ENCODE assay signal across 9 cellular contexts in the genomic region with DNA sequence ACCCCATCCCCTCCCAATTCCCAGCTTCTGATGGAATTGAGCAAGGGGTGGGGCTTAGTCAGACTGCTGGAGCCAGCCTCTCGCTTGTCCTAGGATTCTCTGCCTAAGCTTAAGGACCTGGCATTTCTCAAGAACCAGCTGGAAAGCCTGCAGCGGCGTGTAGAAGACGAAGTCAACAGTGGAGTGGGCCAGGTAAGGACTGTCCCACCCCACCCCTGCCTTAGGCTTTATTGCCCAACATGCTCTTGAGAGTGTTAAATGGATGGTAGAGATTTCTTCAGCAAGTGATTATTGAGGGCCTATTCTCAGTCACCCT. TPM values are rescaled to one million over a fixed set of nuclear protein-coding genes. Genes with fewer than 3 reads are reported as not detected.
DNase-seq lines count a peak whose midpoint lies in the region; ATAC-seq and TF ChIP-seq lines count a peak whose summit lies in the region.
"Had no signal": no experiment of that assay in that cellular context is flagged by ENCODE, and none has a peak within 500 bp of the region (broad histone marks: within the 10 kb centered on the region; RNA-seq: fewer than 3 reads in every experiment).

No MANE protein-coding gene starts in this region.

- intact Hi-C loops in MCF 10A (cut with micrococcal nuclease) (no loop called here), mucosa of descending colon (cut with DNase I, micrococcal nuclease) (loop anchor here in 1 of 2 donors (10.0 kb wide), 1 partner anchor 69 kb away; a partner anchor contains a TSS)

- H3K4me3 ChIP-seq in HUES64 (ENCODE audit: low read length), result peak overlapping the region; percentile 93
- peak overlapping the region; percentile 28 for H3K4me3 ChIP-seq in mucosa of stomach (ENCODE audit: low read length)
- no peak overlapping the region for H3K4me3 ChIP-seq in mucosa of descending colon

- DNase-seq in AG08396 (ENCODE audit: low spot score) (peak; percentile 24), MCF 10A (ENCODE audit: unreplicated experiment) (peak; percentile 70), mucosa of descending colon (no peak), globus pallidus (ENCODE audit: low spot score) (no peak), anterior cingulate cortex (lab: John Stamatoyannopoulos, UW) (no peak)

- H3K4me3 Mint-ChIP-seq in MCF 10A (ENCODE audit: unreplicated experiment), result peak overlapping the region; percentile 84

- peaks cover 24% of the 10 kb centered on the region for H3K36me3 Mint-ChIP-seq in MCF 10A (ENCODE audit: insufficient read depth, unreplicated experiment)

- no peak overlapping the region for H3K27ac ChIP-seq in HUES64 (ENCODE audit: low read depth, low read length)

- peaks cover 22% of the 10 kb centered on the region for H3K4me1 Mint-ChIP-seq in MCF 10A (ENCODE audit: insufficient read depth, unreplicated experiment)

- peaks cover 24% of the 10 kb centered on the region for H3K36me3 ChIP-seq in HUES64 (ENCODE audit: insufficient read depth, low read length)
- H3K36me3 ChIP-seq in mucosa of stomach (ENCODE audit: control insufficient read depth, insufficient read depth, low read length), result no peaks in the 10 kb centered on the region
- H3K36me3 ChIP-seq in mucosa of descending colon (ENCODE audit: low read depth), result peaks cover 6% of the 10 kb centered on the region

- H3K4me1 ChIP-seq in HUES64 (ENCODE audit: insufficient read depth, low read length) (peaks cover 5% of the 10 kb centered on the region; the same call in 1 of the 2 replicates), mucosa of stomach (ENCODE audit: control insufficient read depth, insufficient read depth, low read length) (peaks cover 21% of the 10 kb centered on the region), mucosa of descending colon (ENCODE audit: low read depth) (peaks cover 22% of the 10 kb centered on the region)

- no peaks in the 10 kb centered on the region for H3K27me3 Mint-ChIP-seq in MCF 10A (ENCODE audit: insufficient read depth, unreplicated experiment)

- H3K9me3 ChIP-seq in HUES64 (ENCODE audit: insufficient read depth, low read depth, low read length), result no peaks in the 10 kb centered on the region
- H3K9me3 ChIP-seq in mucosa of stomach (ENCODE audit: control insufficient read depth, low read length), result no peaks in the 10 kb centered on the region
- no peaks in the 10 kb centered on the region for H3K9me3 ChIP-seq in mucosa of descending colon

- POLR2A ChIA-PET in MCF 10A (lab: Yijun Ruan, JAX), result interaction anchor here (0.5 to 12.0 kb wide), 38 partner anchors 8 to 1248 kb away, joined by 3 to 188 read pairs (median 5); a partner anchor contains a TSS

- CTCF ChIA-PET in MCF 10A (lab: Yijun Ruan, JAX), result interaction anchor here (0.7 to 4.3 kb wide), 17 partner anchors 9 to 214 kb away, joined by 3 to 28 read pairs (median 4); a partner anchor contains a TSS

- 83% methylated on average over 4 of the region's 4 CpGs for whole genome bisulfite sequencing in HUES64

- H3K9ac ChIP-seq in HUES64 (ENCODE audit: low read depth, low read length) (0 out of 2 replicates have a peak overlapping the region, but pooled peaks have one; percentile 79), mucosa of stomach (ENCODE audit: low read length) (peak overlapping the region; percentile 69)

- no peak for ATAC-seq in mucosa of descending colon
- no peak for ATAC-seq in GM21447 (IDR thresholded peaks at IDR 0.05; ENCODE audit: unreplicated experiment)

- TF ChIP-seq CTCF in MCF 10A (IDR thresholded peaks at IDR 0.05; ENCODE audit: unreplicated experiment), result no peak
- TF ChIP-seq CTCF in mucosa of descending colon (IDR thresholded peaks at IDR 0.05), result no peak

- no TSS peak for BruUV-seq in MCF 10A (replicated peaks; lab: Mats Ljungman, UMichigan)

- H3K27ac Mint-ChIP-seq in MCF 10A (ENCODE audit: low read depth, unreplicated experiment), result peak overlapping the region; percentile 95

- H3K27me3 ChIP-seq in HUES64 (ENCODE audit: insufficient read depth, low read length) (no peaks in the 10 kb centered on the region), mucosa of stomach (ENCODE audit: control insufficient read depth, insufficient read depth, low read length) (no peaks in the 10 kb centered on the region)

- no peaks in the 10 kb centered on the region for H3K9me3 Mint-ChIP-seq in MCF 10A (ENCODE audit: unreplicated experiment)

RNA-seq across cellular contexts. Expression of a gene that starts 1.1 kb away (rescaled TPM):
- polyA plus RNA-seq in HUES64 (2013, experiment 1 of 2), result 65.3 TPM
- polyA plus RNA-seq in HUES64 (2013, experiment 2 of 2), result 60.4 TPM
- 84.0 and 119 TPM in 2 replicates for total RNA-seq in MCF 10A (2022)
- total RNA-seq in mucosa of descending colon, result 10 to 100 TPM; 65.5 to 96.9 (median 93.8) TPM

RNA-seq across cellular contexts. Expression of a gene that starts 1.3 kb away (rescaled TPM):
- 8.3 TPM for polyA plus RNA-seq in HUES64 (2013, experiment 1 of 2)
- 7.0 TPM for polyA plus RNA-seq in HUES64 (2013, experiment 2 of 2)
- total RNA-seq in MCF 10A (2022), result 22.7 and 28.1 TPM in 2 replicates
- total RNA-seq in mucosa of descending colon, result 10 to 100 TPM; 18.8 to 32.5 (median 21.2) TPM

RNA-seq across cellular contexts. Expression of a gene that starts 8.5 kb away (rescaled TPM):
- polyA plus RNA-seq in HUES64 (2013, experiment 1 of 2), result 28.7 TPM
- 25.5 TPM for polyA plus RNA-seq in HUES64 (2013, experiment 2 of 2)
- total RNA-seq in MCF 10A (2022) (105 and 107 TPM in 2 replicates), mucosa of descending colon (10 to 100 TPM; 27.9 to 38.0 (median 31.8) TPM)

RNA-seq across cellular contexts. Expression of a gene that starts 18.3 kb away (rescaled TPM):
- polyA plus RNA-seq in HUES64 (2013, experiment 1 of 2), result 7.1 TPM
- 3.9 TPM for polyA plus RNA-seq in HUES64 (2013, experiment 2 of 2)
- 25.3 and 35.3 TPM in 2 replicates for total RNA-seq in MCF 10A (2022)
- total RNA-seq in mucosa of descending colon, result 10 to 100 TPM; 18.5 to 51.9 (median 23.1) TPM
- total RNA-seq: HT1080 had no signal

Comparison
In these comparisons a context has a peak if more than half of its experiments do, and no peak if none do; other contexts are left out.
1. DNase-seq: peak in AG08396 (single experiment) and MCF 10A (single experiment); none in mucosa of descending colon (0 of 3), globus pallidus (single experiment) and anterior cingulate cortex (0 of 58).